Comparison of ENCODE assay signal across 8 cellular contexts in the genomic region with DNA sequence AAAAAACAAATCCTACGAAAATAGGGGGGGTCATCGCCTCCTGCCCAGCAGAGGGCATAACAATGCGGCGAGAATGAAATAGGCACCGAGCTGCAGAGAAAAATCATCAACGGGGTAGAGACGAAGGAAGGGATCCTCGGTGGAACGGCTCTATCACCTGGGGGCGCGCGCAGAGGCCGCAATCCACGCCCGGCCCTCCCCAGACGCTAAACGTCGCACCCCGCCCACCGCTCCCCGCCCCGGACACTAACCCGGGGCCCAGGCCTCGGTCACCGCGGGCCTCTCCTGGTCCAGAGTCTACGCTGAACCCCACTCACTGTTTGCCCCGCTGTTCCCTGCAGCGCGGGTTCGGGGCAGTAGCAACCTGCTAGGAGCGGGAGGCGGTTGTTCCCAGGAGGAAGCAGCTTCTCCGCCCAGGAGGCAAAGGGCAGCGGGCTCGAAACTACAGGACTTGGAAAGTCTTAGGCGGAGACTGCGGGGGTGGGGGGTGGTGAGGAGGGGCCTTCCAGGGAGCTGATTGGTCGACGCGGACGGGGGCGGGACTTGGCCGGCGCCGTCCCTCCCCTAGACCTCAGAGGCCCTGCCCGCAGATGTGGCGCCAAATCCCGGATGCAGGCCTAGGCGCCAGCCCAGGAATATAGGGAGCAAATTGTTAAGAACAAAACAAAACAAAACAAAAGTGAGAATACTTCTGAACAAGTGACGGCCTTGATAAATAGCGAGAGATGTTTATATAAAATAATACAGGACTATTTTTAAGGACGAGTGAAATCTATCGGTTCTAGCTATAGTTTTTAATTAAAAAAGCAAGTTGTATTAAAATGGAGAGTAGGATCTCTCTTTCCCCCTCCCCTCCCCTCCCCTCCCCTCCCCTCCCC. TPM values are rescaled to one million over a fixed set of nuclear protein-coding genes. Genes with fewer than 3 reads are reported as not detected.
DNase-seq lines count a peak whose midpoint lies in the region; ATAC-seq and TF ChIP-seq lines count a peak whose summit lies in the region.

Gene TCAF1, minus strand, starts transcription at position 467 of the 878 bp plus-strand sequence. CDS start 25,568 bp downstream, outside the sequence.

- peak; percentile 98 for DNase-seq in Ammon's horn (ENCODE audit: low spot score)
- DNase-seq in NCI-H446 (lab: John Stamatoyannopoulos, UW) = peak; percentile 86 to 93
- DNase-seq in activated CD4-positive, alpha-beta T cell treated with anti-CD3 and anti-CD28 coated beads for 24 hours (ENCODE audit: low read depth in 2 of 2) = peak; percentile 88 to 90
- peak; percentile 97 for DNase-seq in chondrocyte (ENCODE audit: low spot score)
- DNase-seq in kidney glomerular epithelial cell (lab: John Stamatoyannopoulos, UW) = peak; percentile 87
- peak; percentile 68 to 88 for DNase-seq in stimulated activated CD4-positive, alpha-beta T cell treated with anti-CD3 and anti-CD28 coated beads, Interleukin-1b, Interleukin-23, amount 100 ng/mL, for 1 hour (ENCODE audit: low read depth in 2 of 2)

- peak; percentile 80 for TF ChIP-seq CTCF in chondrocyte (IDR thresholded peaks at IDR 0.05)

- peak within 1 kb of the TSS; percentile 95 for H3K4me3 Mint-ChIP-seq in chondrocyte (ENCODE audit: unreplicated experiment)

- ATAC-seq in GM19035 (IDR thresholded peaks at IDR 0.05; ENCODE audit: unreplicated experiment) (peak; percentile 93), HG03354 (IDR thresholded peaks at IDR 0.05; ENCODE audit: poor library complexity, severe bottlenecking, unreplicated experiment) (peak; percentile 92)

- peaks cover 35% of the 10 kb centered on the region for H3K4me1 Mint-ChIP-seq in chondrocyte (ENCODE audit: low read depth)

- no peaks in the 10 kb centered on the region for H3K36me3 Mint-ChIP-seq in chondrocyte (ENCODE audit: low read depth)

- H3K27me3 Mint-ChIP-seq in chondrocyte (ENCODE audit: low read depth) = no peaks in the 10 kb centered on the region

- H3K9me3 Mint-ChIP-seq in chondrocyte (ENCODE audit: low read depth) = no peaks in the 10 kb centered on the region

- H3K27ac Mint-ChIP-seq in chondrocyte (ENCODE audit: unreplicated experiment) = peak within 1 kb of the TSS; percentile 96

RNA-seq across cellular contexts. Expression of gene TCAF1, which starts in this region (rescaled TPM):
- 106 to 127 TPM (median 109 TPM) in 3 replicates for total RNA-seq in chondrocyte

Comparison
In these comparisons a context has a peak if more than half of its experiments do, and no peak if none do; other contexts are left out.
1. Peak in every context shown above with its lines: DNase-seq and ATAC-seq.